ENCODE assay signal across 1 cellular context in the genomic region with DNA sequence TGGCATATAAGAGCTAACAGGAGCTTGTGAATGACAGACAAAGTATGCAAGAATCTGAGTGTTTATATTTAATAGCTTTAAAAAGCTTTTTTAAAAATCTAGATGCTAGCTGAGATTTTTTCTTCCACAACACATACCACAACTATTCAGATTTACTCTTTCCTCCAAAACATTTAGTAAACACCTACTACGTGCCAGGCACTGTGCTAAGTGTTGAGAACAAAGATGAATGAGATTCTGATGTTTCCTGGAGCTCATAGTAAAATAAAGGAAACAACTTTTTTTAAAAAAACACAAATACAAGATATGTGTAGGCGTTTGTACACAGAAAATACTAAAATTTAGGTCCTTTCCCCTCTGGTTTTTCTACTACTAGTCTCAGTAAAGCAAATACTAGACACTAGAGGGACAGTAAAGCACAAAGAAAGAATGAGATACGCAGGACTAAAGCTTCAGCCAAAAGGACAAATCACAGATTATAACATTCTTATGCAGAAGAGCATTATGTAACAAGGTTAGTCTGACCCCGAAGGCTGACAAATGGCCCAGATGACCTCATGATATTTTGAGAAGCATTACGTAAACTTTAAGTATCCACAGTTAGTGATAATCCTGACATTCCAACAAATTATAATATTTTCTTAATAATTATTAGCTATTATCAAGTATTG.
TF ChIP-seq lines count a peak whose summit lies in the region.

No MANE protein-coding gene starts in this region.

TF ChIP-seq in GM23338, 12 proteins besides CTCF, POLR2A, EP300 and RAD21:
- TF ChIP-seq, protein P1, sequence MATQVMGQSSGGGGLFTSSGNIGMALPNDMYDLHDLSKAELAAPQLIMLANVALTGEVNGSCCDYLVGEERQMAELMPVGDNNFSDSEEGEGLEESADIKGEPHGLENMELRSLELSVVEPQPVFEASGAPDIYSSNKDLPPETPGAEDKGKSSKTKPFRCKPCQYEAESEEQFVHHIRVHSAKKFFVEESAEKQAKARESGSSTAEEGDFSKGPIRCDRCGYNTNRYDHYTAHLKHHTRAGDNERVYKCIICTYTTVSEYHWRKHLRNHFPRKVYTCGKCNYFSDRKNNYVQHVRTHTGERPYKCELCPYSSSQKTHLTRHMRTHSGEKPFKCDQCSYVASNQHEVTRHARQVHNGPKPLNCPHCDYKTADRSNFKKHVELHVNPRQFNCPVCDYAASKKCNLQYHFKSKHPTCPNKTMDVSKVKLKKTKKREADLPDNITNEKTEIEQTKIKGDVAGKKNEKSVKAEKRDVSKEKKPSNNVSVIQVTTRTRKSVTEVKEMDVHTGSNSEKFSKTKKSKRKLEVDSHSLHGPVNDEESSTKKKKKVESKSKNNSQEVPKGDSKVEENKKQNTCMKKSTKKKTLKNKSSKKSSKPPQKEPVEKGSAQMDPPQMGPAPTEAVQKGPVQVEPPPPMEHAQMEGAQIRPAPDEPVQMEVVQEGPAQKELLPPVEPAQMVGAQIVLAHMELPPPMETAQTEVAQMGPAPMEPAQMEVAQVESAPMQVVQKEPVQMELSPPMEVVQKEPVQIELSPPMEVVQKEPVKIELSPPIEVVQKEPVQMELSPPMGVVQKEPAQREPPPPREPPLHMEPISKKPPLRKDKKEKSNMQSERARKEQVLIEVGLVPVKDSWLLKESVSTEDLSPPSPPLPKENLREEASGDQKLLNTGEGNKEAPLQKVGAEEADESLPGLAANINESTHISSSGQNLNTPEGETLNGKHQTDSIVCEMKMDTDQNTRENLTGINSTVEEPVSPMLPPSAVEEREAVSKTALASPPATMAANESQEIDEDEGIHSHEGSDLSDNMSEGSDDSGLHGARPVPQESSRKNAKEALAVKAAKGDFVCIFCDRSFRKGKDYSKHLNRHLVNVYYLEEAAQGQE (IDR thresholded peaks at IDR 0.05; ENCODE audit: unreplicated experiment), result no peak
- TF ChIP-seq EZH2 (IDR thresholded peaks at IDR 0.05; ENCODE audit: low read depth, unreplicated experiment) (no peak), POLR2AphosphoS5 (IDR thresholded peaks at IDR 0.05; ENCODE audit: low read depth) (no peak), CREB1 (CRISPR knock-in tag; IDR thresholded peaks at IDR 0.05; ENCODE audit: low read depth) (no peak), EZH2phosphoT487 (IDR thresholded peaks at IDR 0.05; ENCODE audit: unreplicated experiment) (no peak), JUNB (IDR thresholded peaks at IDR 0.05; ENCODE audit: unreplicated experiment) (no peak), NANOG (IDR thresholded peaks at IDR 0.05; ENCODE audit: borderline replicate concordance) (no peak), ZNF114 (CRISPR knock-in tag; IDR thresholded peaks at IDR 0.05) (no peak), ZNF331 (CRISPR knock-in tag; IDR thresholded peaks at IDR 0.05; ENCODE audit: low read depth) (no peak)
